8 cellular contexts compared by ENCODE assay signal in genomic region chr6:125300992-125301434, GRCh38.
A peak's percentile ranks its signal among the peaks of the same experiment; 100 is the strongest.
DNase-seq lines count a peak whose midpoint lies in the region; ATAC-seq lines count a peak whose summit lies in the region.

No MANE protein-coding gene starts in this region.

- peaks cover 18 to 21% of the 10 kb centered on the region in 2 donors for H3K36me3 ChIP-seq in mucosa of rectum (ENCODE audit: control insufficient read depth in 2 of 2, insufficient read depth in 2 of 2, low read length in 2 of 2)

- peaks cover 0 to 12% of the 10 kb centered on the region in 2 donors for H3K4me1 ChIP-seq in mucosa of rectum (ENCODE audit: control insufficient read depth in 2 of 2, insufficient read depth in 2 of 2, low read length in 2 of 2)

- H3K27ac ChIP-seq in mucosa of rectum (ENCODE audit: low read depth in 2 of 2, low read length in 2 of 2): peak overlapping the region; percentile 79 to 86

- H3K9me3 ChIP-seq in mucosa of rectum (ENCODE audit: control insufficient read depth in 2 of 2, low read length in 2 of 2): no peaks in the 10 kb centered on the region

- peak; percentile 2 for DNase-seq in NCI-H510A treated with DMSO at 0.1 percent for 48 hours (lab: John Stamatoyannopoulos, UW)
- no peak for DNase-seq in NCI-H510A (lab: John Stamatoyannopoulos, UW)
- DNase-seq in NCI-H748 (lab: John Stamatoyannopoulos, UW; ENCODE audit: unreplicated experiment): peak; percentile 46
- peak; percentile 40 for DNase-seq in dedifferentiated amniotic fluid mesenchymal stem cell (ENCODE audit: extremely low spot score)
- DNase-seq in iPS-NIHi11 (ENCODE audit: low spot score): no peak

- H3K9ac ChIP-seq in mucosa of rectum (ENCODE audit: low read depth in 1 of 2, low read length in 2 of 2): peak overlapping the region; percentile 78 to 84

- ATAC-seq in HG02981 (IDR thresholded peaks at IDR 0.05; ENCODE audit: unreplicated experiment): no peak
- no peak for ATAC-seq in HG03520 (IDR thresholded peaks at IDR 0.05; ENCODE audit: unreplicated experiment)

- peak overlapping the region; percentile 72 to 84 for H3K4me3 ChIP-seq in mucosa of rectum (ENCODE audit: low read length in 2 of 2)

- no peaks in the 10 kb centered on the region for H3K27me3 ChIP-seq in mucosa of rectum (ENCODE audit: control insufficient read depth in 2 of 2, insufficient read depth in 2 of 2, low read length in 2 of 2)

Comparison
In these comparisons a context has a peak if more than half of its experiments do, and no peak if none do; other contexts are left out.
1. DNase-seq: peak in NCI-H510A treated with DMSO at 0.1 percent for 48 hours (single experiment), NCI-H748 (single experiment) and dedifferentiated amniotic fluid mesenchymal stem cell (single experiment); none in NCI-H510A (single experiment) and iPS-NIHi11 (single experiment).